15 cellular contexts compared by ENCODE assay signal in the genomic region with DNA sequence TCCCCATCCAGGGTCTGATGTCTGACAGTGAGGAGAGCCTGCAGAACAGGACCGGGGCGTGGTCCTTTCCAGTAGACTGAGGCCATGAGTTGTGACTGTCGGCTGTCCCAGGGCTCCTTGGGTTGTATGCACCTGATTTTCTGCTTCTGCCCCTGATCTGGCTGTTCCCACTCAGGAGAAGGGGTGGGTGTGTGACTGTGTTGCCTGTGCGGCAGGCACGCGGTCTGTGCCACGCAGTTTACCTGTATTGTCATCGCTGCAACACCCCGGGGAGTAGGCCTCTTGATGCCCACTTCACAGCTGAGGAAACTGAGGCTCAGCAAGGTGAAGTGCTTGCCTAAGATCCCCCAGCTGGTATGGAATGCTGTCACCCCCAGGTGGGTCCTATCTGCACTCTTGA. TPM values are rescaled to one million over a fixed set of nuclear protein-coding genes. Genes with fewer than 3 reads are reported as not detected.
DNase-seq lines count a peak whose midpoint lies in the region; ATAC-seq and TF ChIP-seq lines count a peak whose summit lies in the region.
"Had no signal": no experiment of that assay in that cellular context is flagged by ENCODE, and none has a peak within 500 bp of the region (broad histone marks: within the 10 kb centered on the region; RNA-seq: fewer than 3 reads in every experiment).

No MANE protein-coding gene starts in this region.

- H3K27me3 ChIP-seq in BJ (ENCODE audit: control insufficient read depth, insufficient read depth, low read length) (no peaks in the 10 kb centered on the region), lower lobe of right lung (ENCODE audit: low read depth) (peaks cover 17% of the 10 kb centered on the region), skeletal muscle tissue (ENCODE audit: control insufficient read depth in 3 of 3, insufficient read depth in 3 of 3, low read length in 3 of 3) (peaks cover 24 to 48% (median 34%) of the 10 kb centered on the region in 3 donors)

- ATAC-seq in lower lobe of right lung (no peak), HG02678 (IDR thresholded peaks at IDR 0.05; ENCODE audit: unreplicated experiment) (no peak)
- ATAC-seq in activated CD4-positive, CD25-positive, alpha-beta regulatory T cell treated with anti-CD3 and anti-CD28 coated beads, Interleukin-2, amount 50 U/mL, for 24 hours: no peak

- H3K36me3 ChIP-seq in BJ (ENCODE audit: control insufficient read depth, insufficient read depth, low read length) (0 out of 2 replicates have a peak, but pooled peaks cover 1% of the 10 kb centered on the region), lower lobe of right lung (no peaks in the 10 kb centered on the region), skeletal muscle tissue (ENCODE audit: control insufficient read depth in 3 of 3, insufficient read depth in 3 of 3, low read length in 3 of 3) (no peaks in the 10 kb centered on the region)

- TF ChIP-seq CTCF in BJ (IDR thresholded peaks at IDR 0.05; ENCODE audit: insufficient read depth, low read depth, low read length): no peak
- no peak for TF ChIP-seq CTCF in choroid plexus epithelial cell (conservative IDR thresholded peaks at IDR 0.05; ENCODE audit: low read depth, low read length)
- TF ChIP-seq CTCF in lower lobe of right lung (IDR thresholded peaks at IDR 0.05): no peak

- POLR2A ChIA-PET in BJ (lab: Charles Lee): interaction anchor here (1.2 kb wide), 1 partner anchor 11 kb away, joined by 6 read pairs; no protein-coding TSS in a partner anchor

- no peaks in the 10 kb centered on the region for H3K9me3 ChIP-seq in lower lobe of right lung
- no peaks in the 10 kb centered on the region for H3K9me3 ChIP-seq in skeletal muscle tissue (ENCODE audit: control insufficient read depth in 3 of 3, low read length in 3 of 3)

- H3K4me3 ChIP-seq in BJ (ENCODE audit: low read depth, low read length) (peak overlapping the region; percentile 79), choroid plexus epithelial cell (ENCODE audit: low read depth, low read length) (peak overlapping the region; percentile 68), lower lobe of right lung (peak overlapping the region; percentile 61), skeletal muscle tissue (ENCODE audit: low read length in 3 of 3) (peak overlapping the region; percentile 78 to 93 (median 87))
- H3K4me3 ChIP-seq: SK-N-MC had no signal

- H3K4me1 ChIP-seq in lower lobe of right lung: peaks cover 25% of the 10 kb centered on the region
- H3K4me1 ChIP-seq in skeletal muscle tissue (ENCODE audit: control insufficient read depth in 3 of 3, insufficient read depth in 3 of 3, low read length in 3 of 3): peaks cover 26 to 30% (median 27%) of the 10 kb centered on the region in 3 donors

- peak overlapping the region; percentile 73 for H3K27ac ChIP-seq in lower lobe of right lung
- H3K27ac ChIP-seq in skeletal muscle tissue (ENCODE audit: low read depth, low read length): peak overlapping the region; percentile 80
- H3K27ac ChIP-seq: SK-N-MC, VCaP had no signal

- intact Hi-C loops in lower lobe of right lung (cut with DNase I): no loop called here

- peak overlapping the region; percentile 4 to 82 (median 52) for H3K9ac ChIP-seq in skeletal muscle tissue (ENCODE audit: low read depth in 1 of 3, low read length in 3 of 3)

- CTCF ChIA-PET in BJ (lab: Yijun Ruan, JAX): interaction anchor here (1.1 to 2.2 kb wide), 3 partner anchors 14 to 66 kb away, joined by 3 to 7 read pairs (median 3); no protein-coding TSS in a partner anchor

- DNase-seq in BJ (ENCODE audit: low read depth) (no peak), choroid plexus epithelial cell (ENCODE audit: low read depth) (no peak), lower lobe of right lung (no peak), putamen (ENCODE audit: low spot score) (no peak)
- DNase-seq in effector CD4-positive, alpha-beta T cell: no peak
- DNase-seq: activated CD8-positive, alpha-beta memory T cell treated with anti-CD3 and anti-CD28 coated beads, Interleukin-2, amount 50 U/mL, for 4 hours; AML-193; amniotic stem cell; NCI-H2081 treated with DMSO at 0.1 percent for 48 hours; NK-92 treated with Interleukin-12 subunit alpha and Interleukin-12 subunit beta, amount 100 ng/mL, for 24 hours had no signal

RNA-seq across cellular contexts. Expression of gene CRISPLD2, which starts 1.4 kb away (rescaled TPM):
- polyA plus RNA-seq in BJ (2011; rRNA removed): 109 and 183 TPM in 2 replicates
- 126 and 129 TPM in 2 replicates for polyA minus RNA-seq in BJ (2011; rRNA and poly(A)+ RNA removed)
- total RNA-seq in lower lobe of right lung: 34.9 TPM
- total RNA-seq in skeletal muscle tissue: 7.3 TPM
